8 cellular contexts compared by ENCODE assay signal in the genomic region with DNA sequence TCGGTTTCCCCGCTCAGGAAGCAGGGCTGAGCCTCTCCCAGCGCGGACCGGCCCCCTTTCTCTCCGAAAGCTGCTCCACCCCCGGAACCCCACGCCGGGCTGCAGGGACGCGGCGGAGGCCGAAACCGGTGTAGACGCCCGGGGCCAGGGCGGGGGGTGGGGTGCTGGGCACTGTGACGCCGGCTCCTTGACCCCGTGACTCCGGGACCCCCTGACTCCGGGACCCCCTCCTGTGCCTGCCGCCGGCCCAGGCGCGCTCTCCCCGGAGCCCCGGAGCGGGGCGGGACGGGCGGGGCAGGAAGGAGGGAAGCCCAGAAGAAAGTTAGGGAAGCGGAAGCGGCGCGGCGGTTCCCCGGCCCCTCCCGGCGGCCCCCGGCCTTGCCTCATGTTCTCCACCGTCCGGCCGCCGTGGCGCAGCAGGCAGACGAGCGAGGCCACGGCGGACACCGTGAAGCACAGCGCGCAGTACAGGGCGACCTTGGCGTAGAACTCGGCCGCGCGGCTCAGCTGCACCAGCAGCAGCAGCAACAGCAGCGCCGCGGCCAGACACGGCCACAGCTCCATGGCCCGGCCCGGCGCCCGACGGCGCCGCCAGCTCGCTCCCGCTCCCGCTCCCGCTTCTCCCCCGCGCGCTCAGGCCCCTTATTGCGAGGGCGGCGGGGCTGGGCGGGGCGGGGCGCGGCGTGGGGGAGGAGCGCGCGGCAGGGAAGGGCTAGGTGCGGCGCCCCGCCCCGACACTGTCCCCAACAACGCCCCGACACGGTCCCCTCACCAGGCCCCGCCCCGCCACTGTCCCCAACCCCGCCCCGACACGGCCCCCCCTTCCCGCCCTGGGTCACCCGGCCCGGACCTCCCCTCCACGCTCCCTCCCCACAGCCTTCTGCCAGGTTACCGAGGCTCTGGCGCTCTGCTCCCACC. TPM values are rescaled to one million over a fixed set of nuclear protein-coding genes. Genes with fewer than 3 reads are reported as not detected.
DNase-seq lines count a peak whose midpoint lies in the region; ATAC-seq and TF ChIP-seq lines count a peak whose summit lies in the region.

AGPAT2 (minus strand) TSS at position 664 of the 918 bp plus-strand sequence; CDS start at position 564, 100 bp downstream.

- H3K9me3 Mint-ChIP-seq in activated CD8-positive, alpha-beta T cell treated with anti-CD3 and anti-CD28 coated beads for 36 hours, result no peaks in the 10 kb centered on the region
- H3K9me3 Mint-ChIP-seq in effector memory CD8-positive, alpha-beta T cell, result no peaks in the 10 kb centered on the region
- H3K9me3 Mint-ChIP-seq in mesothelial cell of epicardium, result no peaks in the 10 kb centered on the region

- POLR2A ChIA-PET in GM10248 (lab: Yijun Ruan, JAX), result interaction anchor here (0.7 kb wide), 1 partner anchor 23 kb away, joined by 3 read pairs; no protein-coding TSS in a partner anchor
- POLR2A ChIA-PET in activated CD8-positive, alpha-beta T cell treated with anti-CD3 and anti-CD28 coated beads for 36 hours (lab: Charles Lee), result interaction anchor here (0.6 to 3.0 kb wide), 3 partner anchors 13 to 42 kb away, joined by 4 to 10 read pairs (median 5); no protein-coding TSS in a partner anchor

- DNase-seq in GM10248 (ENCODE audit: extremely low spot score) (peak; percentile 95), NCI-H510A (lab: John Stamatoyannopoulos, UW) (peak; percentile 57), mesothelial cell of epicardium (ENCODE audit: low spot score in 2 of 2, unreplicated experiment in 2 of 2) (peak in 1 of 2 experiments; percentile 62)
- DNase-seq in activated CD8-positive, alpha-beta T cell treated with anti-CD3 and anti-CD28 coated beads for 36 hours, result peak; percentile 79
- DNase-seq in effector memory CD8-positive, alpha-beta T cell, result peak in 2 of 3 experiments; percentile 48 to 49
- DNase-seq in stimulated activated CD8-positive, alpha-beta memory T cell treated with anti-CD3 and anti-CD28 coated beads, Interleukin-7, amount 100 ng/mL, for 24 hours (ENCODE audit: low read depth), result peak; percentile 42

- TF ChIP-seq CTCF in GM10248 (IDR thresholded peaks at IDR 0.05; ENCODE audit: control extremely low read depth, extremely low read depth, low read depth, missing control alignments) (no peak), mesothelial cell of epicardium (IDR thresholded peaks at IDR 0.05; ENCODE audit: unreplicated experiment) (no peak)
- TF ChIP-seq CTCF in activated CD8-positive, alpha-beta T cell treated with anti-CD3 and anti-CD28 coated beads for 36 hours (IDR thresholded peaks at IDR 0.05), result no peak

- H3K4me1 Mint-ChIP-seq in activated CD8-positive, alpha-beta T cell treated with anti-CD3 and anti-CD28 coated beads for 36 hours (ENCODE audit: low read depth), result peaks cover 3% of the 10 kb centered on the region
- peaks cover 4 to 5% of the 10 kb centered on the region in 2 donors for H3K4me1 Mint-ChIP-seq in effector memory CD8-positive, alpha-beta T cell (ENCODE audit: low read depth in 2 of 2)
- H3K4me1 Mint-ChIP-seq in mesothelial cell of epicardium, result peaks cover 7% of the 10 kb centered on the region

- no peaks in the 10 kb centered on the region for H3K27me3 Mint-ChIP-seq in activated CD8-positive, alpha-beta T cell treated with anti-CD3 and anti-CD28 coated beads for 36 hours
- no peaks in the 10 kb centered on the region for H3K27me3 Mint-ChIP-seq in effector memory CD8-positive, alpha-beta T cell
- no peaks in the 10 kb centered on the region for H3K27me3 Mint-ChIP-seq in mesothelial cell of epicardium (ENCODE audit: low read depth)

- H3K27ac Mint-ChIP-seq in activated CD8-positive, alpha-beta T cell treated with anti-CD3 and anti-CD28 coated beads for 36 hours, result peak within 1 kb of the TSS; percentile 38
- peak within 1 kb of the TSS in 1 of 2 donors; percentile 60 for H3K27ac Mint-ChIP-seq in effector memory CD8-positive, alpha-beta T cell
- H3K27ac Mint-ChIP-seq in mesothelial cell of epicardium, result peak within 1 kb of the TSS; percentile 78

- ATAC-seq in HG02759 (IDR thresholded peaks at IDR 0.05; ENCODE audit: unreplicated experiment), result peak; percentile 69
- peak; percentile 94 for ATAC-seq in activated CD8-positive, alpha-beta T cell treated with anti-CD3 and anti-CD28 coated beads for 36 hours
- peak; percentile 86 for ATAC-seq in effector memory CD8-positive, alpha-beta T cell (replicated peaks)
- ATAC-seq in HG02970 (IDR thresholded peaks at IDR 0.05; ENCODE audit: low FRiP score, unreplicated experiment), result no peak

- intact Hi-C loops in activated CD8-positive, alpha-beta T cell treated with anti-CD3 and anti-CD28 coated beads for 36 hours (cut with micrococcal nuclease), result no loop called here

- CTCF ChIA-PET in GM10248 (lab: Yijun Ruan, JAX), result interaction anchor here (0.9 to 1.9 kb wide), 5 partner anchors 10 to 197 kb away, joined by 3 to 12 read pairs (median 4); no protein-coding TSS in a partner anchor
- CTCF ChIA-PET in activated CD8-positive, alpha-beta T cell treated with anti-CD3 and anti-CD28 coated beads for 36 hours (lab: Charles Lee), result interaction anchor here (1.0 to 1.5 kb wide), 2 partner anchors 16 to 199 kb away, joined by 5 to 7 read pairs; no protein-coding TSS in a partner anchor

- no peaks in the 10 kb centered on the region for H3K36me3 Mint-ChIP-seq in activated CD8-positive, alpha-beta T cell treated with anti-CD3 and anti-CD28 coated beads for 36 hours (ENCODE audit: low read depth)
- no peaks in the 10 kb centered on the region for H3K36me3 Mint-ChIP-seq in effector memory CD8-positive, alpha-beta T cell (ENCODE audit: insufficient read depth)
- no peaks in the 10 kb centered on the region for H3K36me3 Mint-ChIP-seq in mesothelial cell of epicardium

- H3K4me3 Mint-ChIP-seq in activated CD8-positive, alpha-beta T cell treated with anti-CD3 and anti-CD28 coated beads for 36 hours, result peak within 1 kb of the TSS; percentile 76
- H3K4me3 Mint-ChIP-seq in effector memory CD8-positive, alpha-beta T cell, result peak within 1 kb of the TSS; percentile 72 to 74
- peak within 1 kb of the TSS; percentile 75 for H3K4me3 Mint-ChIP-seq in mesothelial cell of epicardium

RNA-seq across cellular contexts. Expression of gene AGPAT2, which starts in this region (rescaled TPM):
- total RNA-seq in activated CD8-positive, alpha-beta T cell treated with anti-CD3 and anti-CD28 coated beads for 36 hours, result 10 to 100 TPM; 11.3 to 11.8 TPM
- total RNA-seq in mesothelial cell of epicardium, result 32.8 to 36.1 TPM (median 34.9 TPM) in 3 replicates
